18 cellular contexts compared by ENCODE assay signal in the genomic region with DNA sequence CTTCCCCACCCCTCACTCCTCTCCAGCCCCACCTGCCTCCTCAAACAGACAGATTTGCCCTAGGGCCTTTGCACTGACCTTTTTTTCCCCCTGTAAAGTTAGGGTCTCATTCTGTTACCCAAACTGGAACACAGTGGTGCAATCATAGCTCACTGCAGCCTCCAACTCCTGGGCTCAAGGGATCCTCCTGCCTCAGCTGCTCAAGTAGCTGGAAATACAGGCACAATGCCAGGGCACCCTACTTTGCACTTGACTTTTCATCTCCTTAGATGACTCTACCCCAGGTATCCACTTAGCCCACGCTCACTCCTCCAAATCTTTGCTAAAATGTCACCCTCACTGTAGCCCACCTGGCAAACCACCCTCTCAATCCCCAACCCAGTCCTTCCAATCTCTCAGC. TPM values are rescaled to one million over a fixed set of nuclear protein-coding genes. Genes with fewer than 3 reads are reported as not detected.
A peak's percentile ranks its signal among the peaks of the same experiment; 100 is the strongest.
DNase-seq lines count a peak whose midpoint lies in the region; ATAC-seq, FAIRE-seq and TF ChIP-seq lines count a peak whose summit lies in the region.
"Had no signal": no experiment of that assay in that cellular context is flagged by ENCODE, and none has a peak within 500 bp of the region (broad histone marks: within the 10 kb centered on the region; RNA-seq: fewer than 3 reads in every experiment).

No MANE protein-coding gene starts in this region.

- H3K9me3 ChIP-seq in A549 = no peaks in the 10 kb centered on the region
- no peaks in the 10 kb centered on the region for H3K9me3 ChIP-seq in T-helper 17 cell (ENCODE audit: control insufficient read depth, low read length, poor library complexity, severe bottlenecking)
- H3K9me3 ChIP-seq: right lobe of liver, transverse colon had no signal

- FAIRE-seq in A549 (lab: Jason Lieb, UNC) = no peak
- FAIRE-seq: endometrium had no signal

- H3K4me3 Mint-ChIP-seq in T-helper 17 cell (peak overlapping the region; percentile 66), immature natural killer cell (peak overlapping the region; percentile 6 to 74 (median 33))

- 95% methylated on average over 1 of the region's 1 CpG for WGBS in A549 (ENCODE audit: missing lambda C conversion rate)

- H3K4me1 ChIP-seq in A549 = peaks cover 4% of the 10 kb centered on the region; the same call in 1 of the 3 replicates

- H3K27ac ChIP-seq in A549 (peak overlapping the region in 1 of 2 experiments; percentile 34; a peak in 3 of 6 replicates), coronary artery (no peak overlapping the region)
- H3K27ac ChIP-seq: right lobe of liver, transverse colon had no signal

- TF ChIP-seq RAD21 in A549 (conservative IDR thresholded peaks at IDR 0.05 in 1 of 2, IDR thresholded peaks at IDR 0.05 in 1 of 2) = no peak

- DNase-seq in A549 (ENCODE audit: low read depth in 1 of 2, low spot score in 1 of 2) (no peak), DMS79 (lab: John Stamatoyannopoulos, UW) (peak; percentile 14), T-helper 17 cell (no peak), immature natural killer cell (no peak), NCI-H748 treated with DMSO at 0.1 percent for 48 hours (lab: John Stamatoyannopoulos, UW) (no peak), EL (no peak), coronary artery (ENCODE audit: low spot score) (no peak), NCI-H1930 (lab: John Stamatoyannopoulos, UW) (no peak)
- DNase-seq: activated naive CD4-positive, alpha-beta T cell treated with Interleukin-2 at 50 U/mL for 16 hours; cerebellar nuclear complex; foreskin fibroblast; NCI-H2081 treated with DMSO at 0.1 percent for 48 hours; NCI-H526 treated with DMSO at 0.1 percent for 48 hours; right lobe of liver; stimulated activated CD4-positive, alpha-beta T cell treated with anti-CD3 and anti-CD28 coated beads, Interleukin-2, amount 100 ng/mL, for 48 hours; transverse colon had no signal

- TF ChIP-seq EP300 in A549 (IDR thresholded peaks at IDR 0.05) = no peak

- ATAC-seq in A549 = no peak
- no peak for ATAC-seq in T-helper 17 cell
- ATAC-seq: right lobe of liver, Right ventricle myocardium inferior had no signal

- peak overlapping the region; percentile 72; the same call in 1 of the 3 replicates for H3K4me2 ChIP-seq in A549

- H3K27ac Mint-ChIP-seq in T-helper 17 cell (peak overlapping the region; percentile 51), immature natural killer cell (peak overlapping the region in 4 of 6 donors; percentile 3 to 64 (median 16))

- TF ChIP-seq CTCF in A549 (IDR thresholded peaks at IDR 0.05) (no peak), coronary artery (IDR thresholded peaks at IDR 0.05) (no peak)

- H3K4me3 ChIP-seq in A549 (no peak overlapping the region), coronary artery (no peak overlapping the region)
- H3K4me3 ChIP-seq: right lobe of liver, transverse colon had no signal

- TF ChIP-seq POLR2A in A549 (IDR thresholded peaks at IDR 0.05; ENCODE audit: low read length) = no peak

- H3K4me1 Mint-ChIP-seq in T-helper 17 cell (peaks cover 5% of the 10 kb centered on the region), immature natural killer cell (peaks cover 9% of the 10 kb centered on the region in 2 donors)

- CTCF ChIA-PET in A549 (lab: Yijun Ruan, JAX) = interaction anchor here (0.9 to 2.1 kb wide), 7 partner anchors 18 to 216 kb away, joined by 3 to 17 read pairs (median 3); a partner anchor contains a TSS

- H3K36me3 Mint-ChIP-seq in T-helper 17 cell (ENCODE audit: low read depth) (no peaks in the 10 kb centered on the region), immature natural killer cell (no peaks in the 10 kb centered on the region)

- POLR2A ChIA-PET in A549 (lab: Yijun Ruan, JAX) = no interaction called here

- H3K9me3 Mint-ChIP-seq in immature natural killer cell = no peaks in the 10 kb centered on the region

- H3K27me3 Mint-ChIP-seq in T-helper 17 cell (no peaks in the 10 kb centered on the region), immature natural killer cell (ENCODE audit: low read depth in 3 of 3) (peaks cover 0 to 7% (median 5%) of the 10 kb centered on the region in 3 donors)

TF ChIP-seq in A549, 52 proteins besides CTCF, POLR2A, EP300 and RAD21:
- TF ChIP-seq CHD4 (IDR thresholded peaks at IDR 0.05; ENCODE audit: borderline replicate concordance) (no peak), CEBPB (IDR thresholded peaks at IDR 0.05) (no peak), ZSCAN20 (CRISPR knock-in tag; IDR thresholded peaks at IDR 0.05) (no peak), RARB (CRISPR knock-in tag; IDR thresholded peaks at IDR 0.05) (no peak), CBX8 (IDR thresholded peaks at IDR 0.05) (no peak), TP53 (CRISPR knock-in tag; IDR thresholded peaks at IDR 0.05) (no peak), HOXB13 (CRISPR knock-in tag; IDR thresholded peaks at IDR 0.05; ENCODE audit: low read depth) (no peak), HDAC2 (IDR thresholded peaks at IDR 0.05) (no peak), NFE2L2 (conservative IDR thresholded peaks at IDR 0.05; ENCODE audit: low read length) (no peak), RNF2 (IDR thresholded peaks at IDR 0.05; ENCODE audit: borderline replicate concordance, low read depth) (no peak), MAFK (IDR thresholded peaks at IDR 0.05; ENCODE audit: partially characterized antibody) (no peak), FOSL2 (IDR thresholded peaks at IDR 0.05) (no peak), FOSL2 (CRISPR knock-in tag; IDR thresholded peaks at IDR 0.05) (no peak), ZC3H11A (IDR thresholded peaks at IDR 0.05) (no peak)
- TF ChIP-seq, protein P1, sequence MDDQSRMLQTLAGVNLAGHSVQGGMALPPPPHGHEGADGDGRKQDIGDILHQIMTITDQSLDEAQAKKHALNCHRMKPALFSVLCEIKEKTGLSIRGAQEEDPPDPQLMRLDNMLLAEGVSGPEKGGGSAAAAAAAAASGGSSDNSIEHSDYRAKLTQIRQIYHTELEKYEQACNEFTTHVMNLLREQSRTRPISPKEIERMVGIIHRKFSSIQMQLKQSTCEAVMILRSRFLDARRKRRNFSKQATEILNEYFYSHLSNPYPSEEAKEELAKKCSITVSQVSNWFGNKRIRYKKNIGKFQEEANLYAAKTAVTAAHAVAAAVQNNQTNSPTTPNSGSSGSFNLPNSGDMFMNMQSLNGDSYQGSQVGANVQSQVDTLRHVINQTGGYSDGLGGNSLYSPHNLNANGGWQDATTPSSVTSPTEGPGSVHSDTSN (IDR thresholded peaks at IDR 0.05) = no peak
- TF ChIP-seq, protein P2, sequence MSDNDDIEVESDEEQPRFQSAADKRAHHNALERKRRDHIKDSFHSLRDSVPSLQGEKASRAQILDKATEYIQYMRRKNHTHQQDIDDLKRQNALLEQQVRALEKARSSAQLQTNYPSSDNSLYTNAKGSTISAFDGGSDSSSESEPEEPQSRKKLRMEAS (IDR thresholded peaks at IDR 0.05) = no peak

RNA-seq across cellular contexts. Expression of a gene that starts 2.2 kb away (rescaled TPM):
- polyA plus RNA-seq in A549 (2011; rRNA removed) = 57.3 and 62.8 TPM in 2 replicates
- 184 and 236 TPM in 2 replicates for polyA plus RNA-seq in A549 (2012; cell fraction: cytosol; rRNA removed)
- polyA plus RNA-seq in A549 (2012; cell fraction: nucleus; rRNA removed) = 313 and 398 TPM in 2 replicates
- 113 to 117 TPM (median 114 TPM) in 3 replicates for polyA plus RNA-seq in A549 (2017; fragmentation: RNase III; extraction: RNeasy Plus Mini Kit Qiagen cat#74134 plus additional on column Dnase treatment)
- polyA minus RNA-seq in A549 (2011; rRNA and poly(A)+ RNA removed) = 47.5 and 81.7 TPM in 2 replicates
- 1 to 10 TPM; 3.7 to 3.8 TPM for total RNA-seq in T-helper 17 cell
- 10 to 100 TPM in 1 of 3 donors, 1 to 10 TPM in 2; 1.6 to 10.8 (median 4.7) TPM for polyA plus RNA-seq in immature natural killer cell

RNA-seq across cellular contexts. Expression of a gene that starts 34.5 kb away (rescaled TPM):
- polyA plus RNA-seq in A549 (2011; rRNA removed) (293 and 518 TPM in 2 replicates), A549 (2017; fragmentation: RNase III; extraction: RNeasy Plus Mini Kit Qiagen cat#74134 plus additional on column Dnase treatment) (538 to 546 TPM (median 544 TPM) in 3 replicates), immature natural killer cell (100 to 1,000 TPM; 151 to 233 (median 232) TPM)
- 78.7 and 85.2 TPM in 2 replicates for polyA plus RNA-seq in A549 (2012; cell fraction: cytosol; rRNA removed)
- 34.6 and 48.0 TPM in 2 replicates for polyA plus RNA-seq in A549 (2012; cell fraction: nucleus; rRNA removed)
- 108 TPM in 2 replicates for polyA minus RNA-seq in A549 (2011; rRNA and poly(A)+ RNA removed)
- total RNA-seq in T-helper 17 cell = 100 to 1,000 TPM; 223 to 231 TPM

RNA-seq across cellular contexts. Expression of a gene that starts 47.8 kb away (rescaled TPM):
- polyA plus RNA-seq in A549 (2011; rRNA removed) = 7.6 and 9.0 TPM in 2 replicates
- polyA plus RNA-seq in A549 (2012; cell fraction: cytosol; rRNA removed) = 22.0 and 24.5 TPM in 2 replicates
- 81.5 and 93.7 TPM in 2 replicates for polyA plus RNA-seq in A549 (2012; cell fraction: nucleus; rRNA removed)
- 14.1 to 16.7 TPM (median 16.3 TPM) in 3 replicates for polyA plus RNA-seq in A549 (2017; fragmentation: RNase III; extraction: RNeasy Plus Mini Kit Qiagen cat#74134 plus additional on column Dnase treatment)
- 6.4 and 12.6 TPM in 2 replicates for polyA minus RNA-seq in A549 (2011; rRNA and poly(A)+ RNA removed)
- 1 to 10 TPM in 1 of 2 donors, under 1 TPM in 1; 0.96 to 2.0 TPM for total RNA-seq in T-helper 17 cell
- 1 to 10 TPM; 2.1 to 3.9 (median 2.9) TPM for polyA plus RNA-seq in immature natural killer cell

Comparison
In these comparisons a context has a peak if more than half of its experiments do, and no peak if none do; other contexts are left out.
1. RNA of a gene that starts 2.2 kb away (polyA plus RNA-seq): 57.3 to 398 TPM in A549; 1.6 to 10.8 TPM in immature natural killer cell; every median in the first group is over 4 times any median in the second.